8 cellular contexts compared by ENCODE assay signal in the genomic region with DNA sequence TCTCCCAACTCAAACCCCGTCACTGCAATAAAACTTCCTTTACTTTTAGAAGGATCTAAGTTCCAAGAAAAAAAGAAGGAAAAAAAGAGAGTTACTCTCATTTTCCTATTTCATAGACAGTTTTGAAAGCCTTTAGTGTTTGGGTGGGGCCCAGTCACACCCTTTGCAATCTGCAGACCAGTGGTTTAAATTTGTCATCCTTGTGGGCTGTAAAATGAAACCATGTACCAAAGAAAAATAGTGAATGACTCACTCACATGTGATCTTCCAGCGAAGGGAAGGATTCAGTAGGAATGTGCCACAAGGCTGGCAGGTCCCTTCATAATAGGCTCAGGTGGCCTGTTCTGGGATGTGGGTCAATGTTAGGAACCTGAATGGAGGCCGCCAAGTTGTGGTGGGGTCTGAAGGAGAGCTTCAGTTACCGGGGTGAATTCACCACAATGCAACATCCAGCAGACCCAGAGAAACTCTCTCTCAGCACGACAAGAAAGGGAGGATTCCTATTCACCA. TPM values are rescaled to one million over a fixed set of nuclear protein-coding genes. Genes with fewer than 3 reads are reported as not detected.
DNase-seq lines count a peak whose midpoint lies in the region; ATAC-seq and TF ChIP-seq lines count a peak whose summit lies in the region.

No MANE protein-coding gene starts in this region.

- intact Hi-C loops in thyroid gland (cut with DNase I) = no loop called here

- no peak for TF ChIP-seq POLR2A in thyroid gland (IDR thresholded peaks at IDR 0.05)

- no peaks in the 10 kb centered on the region for H3K27me3 ChIP-seq in thyroid gland

- H3K36me3 ChIP-seq in thyroid gland = no peaks in the 10 kb centered on the region

- H3K4me3 ChIP-seq in thyroid gland (replicated peaks in 1 of 3) = no peak overlapping the region

- ATAC-seq in GM21825 (IDR thresholded peaks at IDR 0.05; ENCODE audit: unreplicated experiment) (no peak), GM21737 (IDR thresholded peaks at IDR 0.05; ENCODE audit: unreplicated experiment) (no peak)

- H3K27ac ChIP-seq in angular gyrus (ENCODE audit: low read depth, low read length) (peak overlapping the region; percentile 62), thyroid gland (peak overlapping the region in 2 of 3 donors; percentile 50 to 65)

- H3K4me1 ChIP-seq in thyroid gland = peaks cover 11 to 46% of the 10 kb centered on the region in 2 donors

- peak; percentile 88 for DNase-seq in EH (ENCODE audit: low read depth)
- peak; percentile 88 for DNase-seq in M059J (ENCODE audit: low read depth)
- peak; percentile 91 for DNase-seq in iris pigment epithelial cell (ENCODE audit: low read depth)
- no peak for DNase-seq in thyroid gland
- DNase-seq in HuH-7.5 (ENCODE audit: low spot score) = no peak

- 78 to 85% methylated on average over 5 of the region's 5 CpGs for WGBS in thyroid gland, 2 donors

- no peak for TF ChIP-seq CTCF in thyroid gland (IDR thresholded peaks at IDR 0.05)

- no peaks in the 10 kb centered on the region for H3K9me3 ChIP-seq in thyroid gland

RNA-seq across cellular contexts. Expression of a gene that starts 28.3 kb away (rescaled TPM):
- 9.1 and 16.9 TPM in 2 replicates for total RNA-seq in M059J (2014; rRNA removed; shearing (Covaris generic))
- total RNA-seq in thyroid gland = 100 to 1,000 TPM in 1 of 4 donors, 10 to 100 TPM in 3; 72.0 to 101 (median 82.5) TPM

RNA-seq across cellular contexts. Expression of a gene that starts 59.2 kb away (rescaled TPM):
- 3.5 and 9.4 TPM in 2 replicates for total RNA-seq in M059J (2014; rRNA removed; shearing (Covaris generic))
- total RNA-seq in thyroid gland = 10 to 100 TPM; 15.1 to 19.8 (median 17.1) TPM

Comparison
In these comparisons a context has a peak if more than half of its experiments do, and no peak if none do; other contexts are left out.
1. DNase-seq: peak in EH (single experiment), M059J (single experiment) and iris pigment epithelial cell (single experiment); none in thyroid gland (0 of 2) and HuH-7.5 (single experiment).